In genomic region chr4:146522862-146523205, GRCh38 we compare ENCODE assay signal across 8 cellular contexts. TPM values are rescaled to one million over a fixed set of nuclear protein-coding genes. Genes with fewer than 3 reads are reported as not detected.
A peak's percentile ranks its signal among the peaks of the same experiment; 100 is the strongest.
DNase-seq lines count a peak whose midpoint lies in the region; ATAC-seq and TF ChIP-seq lines count a peak whose summit lies in the region.

No MANE protein-coding gene starts in this region.

- peaks cover 4% of the 10 kb centered on the region for H3K36me3 Mint-ChIP-seq in T-helper 2 cell treated with Interferon-gamma antibody and Interleukin-4, amounts not matched to agents 5 μg/mL and 100 μg/mL, for 36 hours (ENCODE audit: low read depth)

- H3K4me1 Mint-ChIP-seq in T-helper 2 cell treated with Interferon-gamma antibody and Interleukin-4, amounts not matched to agents 5 μg/mL and 100 μg/mL, for 36 hours (ENCODE audit: low read depth): peaks cover 17% of the 10 kb centered on the region

- peak overlapping the region; percentile 84 for H3K9ac ChIP-seq in SK-N-MC (ENCODE audit: insufficient read length)

- TF ChIP-seq EP300 in sigmoid colon (IDR thresholded peaks at IDR 0.05): no peak

- no peaks in the 10 kb centered on the region for H3K27me3 Mint-ChIP-seq in T-helper 2 cell treated with Interferon-gamma antibody and Interleukin-4, amounts not matched to agents 5 μg/mL and 100 μg/mL, for 36 hours (ENCODE audit: low read depth)

- H3K4me3 ChIP-seq in AG10803 (ENCODE audit: low read length): peak overlapping the region; percentile 95
- peak overlapping the region; percentile 93 for H3K4me3 ChIP-seq in SK-N-MC
- H3K4me3 ChIP-seq in sigmoid colon: peak overlapping the region; percentile 64 to 90 (median 78)

- no peaks in the 10 kb centered on the region for H3K9me3 Mint-ChIP-seq in T-helper 2 cell treated with Interferon-gamma antibody and Interleukin-4, amounts not matched to agents 5 μg/mL and 100 μg/mL, for 36 hours

- peak; percentile 21 for ATAC-seq in GM19023 (IDR thresholded peaks at IDR 0.05; ENCODE audit: unreplicated experiment)
- peak; percentile 16 for ATAC-seq in HG03135 (IDR thresholded peaks at IDR 0.05; ENCODE audit: unreplicated experiment)
- ATAC-seq in foreskin keratinocyte: peak; percentile 1

- H3K27ac ChIP-seq in SK-N-MC: no peak overlapping the region
- peak overlapping the region; percentile 80 for H3K27ac ChIP-seq in foreskin keratinocyte
- H3K27ac ChIP-seq in sigmoid colon: peak overlapping the region; percentile 75 to 85 (median 81)

- H3K36me3 ChIP-seq in SK-N-MC (ENCODE audit: insufficient read depth, low read length): no peaks in the 10 kb centered on the region
- no peaks in the 10 kb centered on the region for H3K36me3 ChIP-seq in sigmoid colon

- H3K27ac Mint-ChIP-seq in T-helper 2 cell treated with Interferon-gamma antibody and Interleukin-4, amounts not matched to agents 5 μg/mL and 100 μg/mL, for 36 hours: no peak overlapping the region

- no peak overlapping the region for H3K4me3 Mint-ChIP-seq in T-helper 2 cell treated with Interferon-gamma antibody and Interleukin-4, amounts not matched to agents 5 μg/mL and 100 μg/mL, for 36 hours

- H3K9me3 ChIP-seq in SK-N-MC (ENCODE audit: low read depth, low read length) (no peaks in the 10 kb centered on the region), sigmoid colon (no peaks in the 10 kb centered on the region)

- intact Hi-C loops in sigmoid colon (cut with DNase I): loop anchor here (10.0 kb wide), 1 partner anchor 788 kb away; no protein-coding TSS in a partner anchor

- DNase-seq in AG10803 (ENCODE audit: low read depth): no peak
- DNase-seq in SK-N-MC (ENCODE audit: low read depth, low spot score): no peak
- DNase-seq in foreskin keratinocyte: peak in 1 of 2 donors; percentile 7
- no peak for DNase-seq in sigmoid colon
- DNase-seq in GDM1 (lab: John Stamatoyannopoulos, UW): no peak
- DNase-seq in T-helper 2 cell treated with Interferon-gamma antibody and Interleukin-4, amounts not matched to agents 5 μg/mL and 100 μg/mL, for 36 hours (ENCODE audit: low spot score): no peak

- peaks cover 21% of the 10 kb centered on the region for H3K4me1 ChIP-seq in foreskin keratinocyte
- H3K4me1 ChIP-seq in sigmoid colon: peaks cover 0 to 25% (median 16%) of the 10 kb centered on the region in 4 donors

- TF ChIP-seq POLR2A in sigmoid colon (IDR thresholded peaks at IDR 0.05): no peak

- H3K27me3 ChIP-seq in foreskin keratinocyte (no peaks in the 10 kb centered on the region), sigmoid colon (no peaks in the 10 kb centered on the region)

- 2% methylated on average over 7 of the region's 7 CpGs for WGBS in sigmoid colon, 2 donors

- TF ChIP-seq CTCF in AG10803 (conservative IDR thresholded peaks at IDR 0.05; ENCODE audit: low read length) (no peak), foreskin keratinocyte (conservative IDR thresholded peaks at IDR 0.05) (no peak), sigmoid colon (IDR thresholded peaks at IDR 0.05) (no peak)

RNA-seq across cellular contexts. Expression of gene SLC10A7, which starts 1.1 kb away (rescaled TPM):
- total RNA-seq in foreskin keratinocyte: 12.4 and 13.1 TPM in 2 replicates
- 2.8 and 3.3 TPM in 2 replicates for polyA plus RNA-seq in foreskin keratinocyte
- 1 to 10 TPM; 4.8 to 9.3 (median 6.6) TPM for total RNA-seq in sigmoid colon
- polyA plus RNA-seq in sigmoid colon: 1 to 10 TPM; 1.4 to 5.3 (median 2.4) TPM
